ENCODE assay signal across 12 cellular contexts in genomic region chr2:9071032-9071431, GRCh38.
DNase-seq lines count a peak whose midpoint lies in the region; ATAC-seq and TF ChIP-seq lines count a peak whose summit lies in the region.
"Had no signal": no experiment of that assay in that cellular context is flagged by ENCODE, and none has a peak within 500 bp of the region (broad histone marks: within the 10 kb centered on the region; RNA-seq: fewer than 3 reads in every experiment).

No MANE protein-coding gene starts in this region.

- DNase-seq in activated CD4-positive, alpha-beta T cell treated with anti-CD3 and anti-CD28 coated beads for 48 hours = peak; percentile 44
- DNase-seq in activated CD4-positive, alpha-beta T cell treated with anti-CD3 and anti-CD28 coated beads for 4 hours = no peak
- DNase-seq in NB4 (ENCODE audit: low read depth) (peak; percentile 13), epithelial cell of prostate (ENCODE audit: low read depth, low spot score) (peak; percentile 99), smooth muscle cell (lab: John Stamatoyannopoulos, UW; ENCODE audit: unreplicated experiment) (no peak), Right ventricle myocardium superior (no peak)
- DNase-seq in central memory CD4-positive, alpha-beta T cell = no peak
- DNase-seq: NCI-H146; stimulated activated naive B cell treated with anti-CD40 and anti-IgM and Interleukin-4, amounts not matched to agents 10 μg/mL and 1 μg/mL and 100 μg/mL, for 72 hours had no signal

- H3K9me3 ChIP-seq in smooth muscle cell (replicated peaks; ENCODE audit: low read depth) = peaks cover 8% of the 10 kb centered on the region

- H3K27me3 ChIP-seq in smooth muscle cell (ENCODE audit: low read depth) = no peaks in the 10 kb centered on the region
- H3K27me3 ChIP-seq: BLaER1, cardiac muscle cell had no signal

- H3K79me2 ChIP-seq in smooth muscle cell (ENCODE audit: low read depth) = no peaks in the 10 kb centered on the region

- no peak overlapping the region for H3K4me3 ChIP-seq in NB4 (ENCODE audit: low read depth, low read length)
- H3K4me3 ChIP-seq in smooth muscle cell = no peak overlapping the region
- H3K4me3 ChIP-seq: BLaER1, cardiac muscle cell had no signal

- H3K9ac ChIP-seq in smooth muscle cell (ENCODE audit: low read depth) = peak overlapping the region; percentile 36
- H3K9ac ChIP-seq: BLaER1 had no signal

- no peak for ATAC-seq in HG02678 (IDR thresholded peaks at IDR 0.05; ENCODE audit: unreplicated experiment)
- no peak for ATAC-seq in Right ventricle myocardium superior (ENCODE audit: poor library complexity)

- intact Hi-C loops in Right ventricle myocardium superior (cut with DNase I) = no loop called here

- no peak for TF ChIP-seq POLR2A in NB4 (IDR thresholded peaks at IDR 0.05; ENCODE audit: extremely low read depth, insufficient read length)

- TF ChIP-seq CTCF in NB4 (IDR thresholded peaks at IDR 0.05; ENCODE audit: low read depth, low read length) (no peak), smooth muscle cell (IDR thresholded peaks at IDR 0.05; ENCODE audit: borderline replicate concordance, insufficient read depth, poor library complexity, severe bottlenecking) (no peak)

- no peaks in the 10 kb centered on the region for H3K4me1 ChIP-seq in smooth muscle cell (ENCODE audit: low read depth)
- H3K4me1 ChIP-seq: BLaER1 had no signal

- no peak overlapping the region for H2AFZ ChIP-seq in smooth muscle cell (ENCODE audit: low read depth)

- peak overlapping the region; percentile 98 for H3K27ac ChIP-seq in epithelial cell of prostate
- peak overlapping the region; percentile 79 for H3K27ac ChIP-seq in smooth muscle cell (ENCODE audit: low read depth)
- H3K27ac ChIP-seq: BLaER1, cardiac muscle cell had no signal

- no peaks in the 10 kb centered on the region for H4K20me1 ChIP-seq in smooth muscle cell (ENCODE audit: low read depth)
- H4K20me1 ChIP-seq: BLaER1 had no signal

- no peaks in the 10 kb centered on the region for H3K36me3 ChIP-seq in smooth muscle cell (ENCODE audit: low read depth)
- H3K36me3 ChIP-seq: BLaER1, cardiac muscle cell had no signal

- WGBS in smooth muscle cell (ENCODE audit: low lambda C conversion rate) = 42% methylated on average over 5 of the region's 5 CpGs

- H3F3A ChIP-seq in smooth muscle cell (ENCODE audit: low read depth) = peaks cover 3% of the 10 kb centered on the region

- H3K4me2 ChIP-seq in smooth muscle cell = no peak overlapping the region
- H3K4me2 ChIP-seq: BLaER1 had no signal

Comparison
In these comparisons a context has a peak if more than half of its experiments do, and no peak if none do; other contexts are left out.
1. DNase-seq: peak in activated CD4-positive, alpha-beta T cell treated with anti-CD3 and anti-CD28 coated beads for 48 hours (single experiment), NB4 (single experiment) and epithelial cell of prostate (single experiment); none in activated CD4-positive, alpha-beta T cell treated with anti-CD3 and anti-CD28 coated beads for 4 hours (0 of 2), smooth muscle cell (single experiment), central memory CD4-positive, alpha-beta T cell (single experiment) and Right ventricle myocardium superior (single experiment).